In genomic region chr18:59344990-59345389, GRCh38 we compare ENCODE assay signal across 31 cellular contexts. TPM values are rescaled to one million over a fixed set of nuclear protein-coding genes. Genes with fewer than 3 reads are reported as not detected.
"Had no signal": no experiment of that assay in that cellular context is flagged by ENCODE, and none has a peak within 500 bp of the region (broad histone marks: within the 10 kb centered on the region; RNA-seq: fewer than 3 reads in every experiment).

No MANE protein-coding gene starts in this region.

- H3K36me3 ChIP-seq: ovary had no signal

- H3K27ac Mint-ChIP-seq: memory B cell; natural killer cell; stimulated activated memory B cell treated with anti-CD40 and anti-IgM and Interleukin-4, amounts not matched to agents 10 μg/mL and 1 μg/mL and 100 μg/mL, for 72 hours had no signal

- H3K4me1 ChIP-seq: foreskin keratinocyte, gastroesophageal sphincter, heart left ventricle, right lobe of liver, testis, tibial nerve, upper lobe of left lung had no signal

- FAIRE-seq: colon, urothelium cell line had no signal

- H3K4me3 ChIP-seq: dorsolateral prefrontal cortex, gastroesophageal sphincter, heart left ventricle, lung, ovary, right lobe of liver, smooth muscle cell, testis, tibial nerve, upper lobe of left lung had no signal

- DNase-seq: dorsolateral prefrontal cortex; effector CD4-positive, alpha-beta T cell; foreskin keratinocyte; heart left ventricle; hippocampal formation; islet precursor cell; natural killer cell; occipital lobe; ovary; right lobe of liver; stimulated activated CD4-positive, alpha-beta T cell treated with anti-CD3 and anti-CD28 coated beads, Interleukin-12 subunit alpha, Interleukin-12 subunit beta, amount 100 ng/mL, for 4 hours; stimulated activated CD4-positive, alpha-beta T cell treated with anti-CD3 and anti-CD28 coated beads, Interleukin-1b, Interleukin-23, amount 100 ng/mL, for 48 hours; stimulated activated CD4-positive, alpha-beta T cell treated with anti-CD3 and anti-CD28 coated beads, Interleukin-4, amount 100 ng/mL, for 1 hour; stimulated activated naive CD8-positive, alpha-beta T cell treated with anti-CD3 and anti-CD28 coated beads, Interleukin-15, Interleukin-2, amounts not matched to agents 100 U/mL and 50 U/mL, for 24 hours; substantia nigra; testis; upper lobe of left lung had no signal

- H3K9me3 ChIP-seq: right lobe of liver, testis, upper lobe of left lung had no signal

- H3K27me3 ChIP-seq: dorsolateral prefrontal cortex, foreskin keratinocyte, gastroesophageal sphincter, heart left ventricle, ovary, right lobe of liver, testis, tibial nerve, upper lobe of left lung had no signal

- H3K27ac ChIP-seq: dorsolateral prefrontal cortex, epithelial cell of prostate, foreskin keratinocyte, gastroesophageal sphincter, heart left ventricle, ovary, right lobe of liver, testis, tibial nerve, upper lobe of left lung had no signal

- H3K27me3 Mint-ChIP-seq: memory B cell; stimulated activated memory B cell treated with anti-CD40 and anti-IgM and Interleukin-4, amounts not matched to agents 10 μg/mL and 1 μg/mL and 100 μg/mL, for 72 hours had no signal

- H3K4me3 Mint-ChIP-seq: memory B cell; natural killer cell; stimulated activated memory B cell treated with anti-CD40 and anti-IgM and Interleukin-4, amounts not matched to agents 10 μg/mL and 1 μg/mL and 100 μg/mL, for 72 hours had no signal

- ATAC-seq: esophagus mucosa; foreskin keratinocyte; gastroesophageal sphincter; heart left ventricle; left lobe of liver; stimulated activated memory B cell treated with anti-CD40 and anti-IgM and Interleukin-4, amounts not matched to agents 10 μg/mL and 1 μg/mL and 100 μg/mL, for 72 hours; stimulated activated naive CD8-positive, alpha-beta T cell treated with anti-CD3 and anti-CD28 coated beads, Interleukin-15, Interleukin-2, amounts not matched to agents 100 U/mL and 50 U/mL, for 24 hours had no signal

RNA-seq across cellular contexts. Expression of gene CPLX4, which starts 26.5 kb away (rescaled TPM):
- total RNA-seq: dorsolateral prefrontal cortex, esophagus mucosa, foreskin keratinocyte, gastroesophageal sphincter, heart left ventricle, left lobe of liver, liver, lung, natural killer cell, occipital lobe, ovary, pulmonary artery endothelial cell, smooth muscle cell, tibial nerve, upper lobe of left lung had no signal
- polyA plus RNA-seq: foreskin keratinocyte, heart left ventricle, liver, neural cell, ovary, smooth muscle cell had no signal
